ENCODE assay signal across 8 cellular contexts in genomic region chr17:81684442-81684911, GRCh38. TPM values are rescaled to one million over a fixed set of nuclear protein-coding genes. Genes with fewer than 3 reads are reported as not detected.
DNase-seq lines count a peak whose midpoint lies in the region; ATAC-seq and TF ChIP-seq lines count a peak whose summit lies in the region.

No MANE protein-coding gene starts in this region.

- no peak for TF ChIP-seq EP300 in Ishikawa (IDR thresholded peaks at IDR 0.05; ENCODE audit: borderline replicate concordance)

- TF ChIP-seq RAD21 in Ishikawa (IDR thresholded peaks at IDR 0.05; ENCODE audit: low read depth) = no peak

- H3K27ac Mint-ChIP-seq in Caco-2 (ENCODE audit: unreplicated experiment) = peak overlapping the region; percentile 95
- peak overlapping the region; percentile 87 for H3K27ac Mint-ChIP-seq in mesothelial cell of epicardium

- POLR2A ChIA-PET in Caco-2 (lab: Charles Lee) = interaction anchor here (1.2 to 1.6 kb wide), 3 partner anchors 18 to 149 kb away, joined by 3 to 45 read pairs (median 8); partner anchors contain the start of genes MCRIP1 and MRPL12

- no peak for TF ChIP-seq CTCF in Caco-2 (IDR thresholded peaks at IDR 0.05; ENCODE audit: insufficient read depth in 1 of 2, low read depth in 1 of 2, low read length in 1 of 2, severe bottlenecking in 1 of 2, unreplicated experiment in 1 of 2)
- TF ChIP-seq CTCF in mesothelial cell of epicardium (IDR thresholded peaks at IDR 0.05; ENCODE audit: unreplicated experiment) = no peak

- peaks cover 5% of the 10 kb centered on the region for H3K36me3 ChIP-seq in Caco-2 (ENCODE audit: control insufficient read depth, insufficient read depth, low read length)

- CTCF ChIA-PET in Caco-2 (lab: Charles Lee) = no interaction called here

- H3K36me3 Mint-ChIP-seq in Caco-2 (ENCODE audit: insufficient read depth, unreplicated experiment) = peaks cover 47% of the 10 kb centered on the region
- peaks cover 12% of the 10 kb centered on the region for H3K36me3 Mint-ChIP-seq in mesothelial cell of epicardium

- H3K27ac ChIP-seq in caudate nucleus (ENCODE audit: low read depth, low read length) = peak overlapping the region; percentile 52

- no peaks in the 10 kb centered on the region for H3K9me3 ChIP-seq in Caco-2

- H3K4me3 ChIP-seq in Caco-2 (ENCODE audit: low read depth, low read length) = peak overlapping the region; percentile 62

- ATAC-seq in HG03175 (IDR thresholded peaks at IDR 0.05; ENCODE audit: unreplicated experiment) (no peak), HG03139 (IDR thresholded peaks at IDR 0.05; ENCODE audit: unreplicated experiment) (no peak)

- H3K27me3 ChIP-seq in Caco-2 (replicated peaks; ENCODE audit: control insufficient read depth, insufficient read depth, low read length) = no peaks in the 10 kb centered on the region

- no peaks in the 10 kb centered on the region for H3K9me3 Mint-ChIP-seq in Caco-2 (ENCODE audit: unreplicated experiment)
- no peaks in the 10 kb centered on the region for H3K9me3 Mint-ChIP-seq in mesothelial cell of epicardium

- intact Hi-C loops in Caco-2 (cut with micrococcal nuclease; ENCODE audit: unreplicated experiment) = no loop called here

- H3K4me1 Mint-ChIP-seq in Caco-2 (ENCODE audit: low read depth, unreplicated experiment) = no peaks in the 10 kb centered on the region
- H3K4me1 Mint-ChIP-seq in mesothelial cell of epicardium = peaks cover 23% of the 10 kb centered on the region

- peak overlapping the region; percentile 97 for H3K4me3 Mint-ChIP-seq in Caco-2 (ENCODE audit: unreplicated experiment)
- peak overlapping the region; percentile 76 for H3K4me3 Mint-ChIP-seq in mesothelial cell of epicardium

- BruUV-seq in Caco-2 (replicated peaks; lab: Mats Ljungman, UMichigan) = TSS peak; percentile 75

- DNase-seq in Caco-2 = no peak
- DNase-seq in caudate nucleus (lab: John Stamatoyannopoulos, UW) = no peak
- DNase-seq in mesothelial cell of epicardium (ENCODE audit: low spot score in 2 of 2, unreplicated experiment in 2 of 2) = no peak
- DNase-seq in NCI-H748 (lab: John Stamatoyannopoulos, UW; ENCODE audit: unreplicated experiment) = no peak
- DNase-seq in inferior parietal cortex (ENCODE audit: extremely low spot score) = no peak

- H3K4me1 ChIP-seq in Caco-2 = 0 out of 2 replicates have a peak, but pooled peaks cover 10% of the 10 kb centered on the region

- H3K27me3 Mint-ChIP-seq in Caco-2 (ENCODE audit: insufficient read depth, unreplicated experiment) (no peaks in the 10 kb centered on the region), mesothelial cell of epicardium (ENCODE audit: low read depth) (no peaks in the 10 kb centered on the region)

TF ChIP-seq in Ishikawa, 13 proteins besides CTCF, POLR2A, EP300 and RAD21:
- no peak for TF ChIP-seq ZBTB7A (IDR thresholded peaks at IDR 0.05; ENCODE audit: low read depth)
- no peak for TF ChIP-seq TCF12 (IDR thresholded peaks at IDR 0.05; ENCODE audit: low read depth)
- TF ChIP-seq CREB1 (IDR thresholded peaks at IDR 0.05; ENCODE audit: low read depth) = no peak
- TF ChIP-seq EGR1 (IDR thresholded peaks at IDR 0.05) = no peak
- TF ChIP-seq TAF1 (IDR thresholded peaks at IDR 0.05; ENCODE audit: low read depth) = no peak
- TF ChIP-seq USF1 (IDR thresholded peaks at IDR 0.05) = 0 out of 2 replicates have a peak, but pooled peaks have one; percentile 28
- no peak for TF ChIP-seq REST (IDR thresholded peaks at IDR 0.05; ENCODE audit: low read depth)
- no peak for TF ChIP-seq FOXM1 (IDR thresholded peaks at IDR 0.05; ENCODE audit: borderline replicate concordance, low read depth)
- TF ChIP-seq TEAD4 (IDR thresholded peaks at IDR 0.05) = no peak
- TF ChIP-seq CEBPB (IDR thresholded peaks at IDR 0.05) = no peak
- no peak for TF ChIP-seq YY1 (IDR thresholded peaks at IDR 0.05; ENCODE audit: low read depth)
- no peak for TF ChIP-seq NFIC (IDR thresholded peaks at IDR 0.05)
- TF ChIP-seq MAX (IDR thresholded peaks at IDR 0.05) = peak; percentile 97

RNA-seq across cellular contexts. Expression of gene HGS, which starts 0.7 kb away (rescaled TPM):
- total RNA-seq in Caco-2 (2022) = 176 and 178 TPM in 2 replicates
- 114 to 122 TPM (median 119 TPM) in 3 replicates for total RNA-seq in mesothelial cell of epicardium

RNA-seq across cellular contexts. Expression of gene ARL16, which starts 0.9 kb away (rescaled TPM):
- total RNA-seq in Caco-2 (2022) (45.1 and 49.8 TPM in 2 replicates), mesothelial cell of epicardium (42.8 to 44.7 TPM (median 44.5 TPM) in 3 replicates)

RNA-seq across cellular contexts. Expression of gene CCDC137, which starts 17.9 kb away (rescaled TPM):
- 49.0 and 50.5 TPM in 2 replicates for total RNA-seq in Caco-2 (2022)
- 16.3 to 19.6 TPM (median 17.5 TPM) in 3 replicates for total RNA-seq in mesothelial cell of epicardium

RNA-seq across cellular contexts. Expression of gene OXLD1, which starts 18.1 kb away (rescaled TPM):
- total RNA-seq in Caco-2 (2022) = 32.4 and 37.0 TPM in 2 replicates
- total RNA-seq in mesothelial cell of epicardium = 23.9 to 26.5 TPM (median 25.7 TPM) in 3 replicates

RNA-seq across cellular contexts. Expression of gene MRPL12, which starts 18.7 kb away (rescaled TPM):
- total RNA-seq in Caco-2 (2022) (164 and 176 TPM in 2 replicates), mesothelial cell of epicardium (53.9 to 56.7 TPM (median 54.1 TPM) in 3 replicates)
